ENCODE assay signal across 10 cellular contexts in genomic region chr15:99707481-99708270, GRCh38. TPM values are rescaled to one million over a fixed set of nuclear protein-coding genes. Genes with fewer than 3 reads are reported as not detected.
DNase-seq lines count a peak whose midpoint lies in the region; ATAC-seq and TF ChIP-seq lines count a peak whose summit lies in the region.
"Had no signal": no experiment of that assay in that cellular context is flagged by ENCODE, and none has a peak within 500 bp of the region (broad histone marks: within the 10 kb centered on the region; RNA-seq: fewer than 3 reads in every experiment).

No MANE protein-coding gene starts in this region.

- no peaks in the 10 kb centered on the region for H3K9me3 ChIP-seq in ascending aorta
- no peaks in the 10 kb centered on the region for H3K9me3 ChIP-seq in lung (ENCODE audit: control insufficient read depth in 2 of 2, insufficient read depth in 1 of 2, low read length in 1 of 2)
- no peaks in the 10 kb centered on the region for H3K9me3 ChIP-seq in thyroid gland

- H3K27me3 ChIP-seq in ascending aorta (no peaks in the 10 kb centered on the region), lung (ENCODE audit: control insufficient read depth, insufficient read depth) (no peaks in the 10 kb centered on the region), thyroid gland (no peaks in the 10 kb centered on the region)

- H3K4me3 ChIP-seq in ascending aorta, result peak overlapping the region; percentile 20 to 47
- H3K4me3 ChIP-seq in lung, result no peak overlapping the region
- H3K4me3 ChIP-seq in thyroid gland (replicated peaks in 1 of 3), result no peak overlapping the region

- ATAC-seq in lung (ENCODE audit: insufficient read depth, low FRiP score) (no peak), HG03442 (IDR thresholded peaks at IDR 0.05; ENCODE audit: unreplicated experiment) (no peak)
- ATAC-seq: WTC11 had no signal

- 63 to 73% methylated on average over 11 of the region's 11 CpGs for WGBS in lung, 2 donors
- 68 to 78% methylated on average over 11 of the region's 11 CpGs for WGBS in thyroid gland, 2 donors

- no peak for TF ChIP-seq POLR2A in thyroid gland (IDR thresholded peaks at IDR 0.05)

- H3K36me3 ChIP-seq in ascending aorta (peaks cover 12 to 21% of the 10 kb centered on the region in 2 donors), lung (ENCODE audit: control insufficient read depth in 2 of 2, insufficient read depth in 2 of 2, low read length in 2 of 2) (peaks cover 8 to 19% of the 10 kb centered on the region in 2 donors), thyroid gland (peaks cover 7 to 17% of the 10 kb centered on the region in 2 donors)

- H3K4me1 ChIP-seq in ascending aorta (peaks cover 5 to 37% of the 10 kb centered on the region in 2 donors), lung (ENCODE audit: control insufficient read depth in 2 of 2, insufficient read depth in 2 of 2, low read length in 2 of 2) (peaks cover 8 to 16% of the 10 kb centered on the region in 2 donors), thyroid gland (peaks cover 16 to 30% of the 10 kb centered on the region in 2 donors)

- TF ChIP-seq CTCF in GM20000 (IDR thresholded peaks at IDR 0.05; ENCODE audit: extremely low read depth, missing control alignments) (no peak), ascending aorta (IDR thresholded peaks at IDR 0.05) (no peak), lung (IDR thresholded peaks at IDR 0.05; ENCODE audit: control extremely low read depth, extremely low read depth) (no peak), thyroid gland (IDR thresholded peaks at IDR 0.05) (no peak)

- DNase-seq in A172 (ENCODE audit: low spot score) (peak; percentile 34), GM20000 (ENCODE audit: low spot score) (peak; percentile 51), ascending aorta (ENCODE audit: low spot score in 2 of 2) (no peak), lung (ENCODE audit: low spot score) (no peak), thyroid gland (no peak), AML-193 (lab: John Stamatoyannopoulos, UW) (no peak), T-helper 9 cell (no peak)
- DNase-seq: NCI-H1436 had no signal

- H3K27ac ChIP-seq in ascending aorta (peak overlapping the region; percentile 82 to 83), lung (ENCODE audit: low read depth in 1 of 2, low read length in 1 of 2) (peak overlapping the region; percentile 77 to 84), thyroid gland (peak overlapping the region in 1 of 3 donors; percentile 17)

- intact Hi-C loops in ascending aorta (cut with DNase I), result loop anchor here (2.0 to 10.0 kb wide), 4 partner anchors 25 to 365 kb away; partner anchors contain the start of gene LYSMD4
- intact Hi-C loops in thyroid gland (cut with DNase I), result loop anchor here (10.0 kb wide), 1 partner anchor 423 kb away; no protein-coding TSS in a partner anchor

RNA-seq across cellular contexts. Expression of gene LYSMD4, which starts 25.6 kb away (rescaled TPM):
- total RNA-seq in A172 (2014; rRNA removed; shearing (Covaris generic)), result 5.7 and 5.8 TPM in 2 replicates
- total RNA-seq in ascending aorta, result not detected
- 10 to 100 TPM; 11.8 to 12.4 TPM for total RNA-seq in lung
- polyA plus RNA-seq in lung, result 1 to 10 TPM; 3.7 to 7.2 TPM
- 1 to 10 TPM; 5.0 to 9.4 (median 7.0) TPM for total RNA-seq in thyroid gland

Comparison
In these comparisons a context has a peak if more than half of its experiments do, and no peak if none do; other contexts are left out.
1. DNase-seq: peak in A172 (single experiment) and GM20000 (single experiment); none in ascending aorta (0 of 2), lung (single experiment), thyroid gland (0 of 2), AML-193 (0 of 2) and T-helper 9 cell (single experiment).
2. H3K4me3 ChIP-seq: peak in ascending aorta (2 of 2); none in lung (single experiment) and thyroid gland (0 of 3).